ENCODE assay signal across 8 cellular contexts in genomic region chr16:88685156-88686061, GRCh38.
DNase-seq lines count a peak whose midpoint lies in the region; ATAC-seq and TF ChIP-seq lines count a peak whose summit lies in the region.

No MANE protein-coding gene starts in this region.

- peaks cover 28% of the 10 kb centered on the region for H3K4me1 Mint-ChIP-seq in memory B cell
- peaks cover 34% of the 10 kb centered on the region for H3K4me1 Mint-ChIP-seq in stimulated activated naive CD8-positive, alpha-beta T cell treated with anti-CD3 and anti-CD28 coated beads, Interleukin-15, Interleukin-2, amounts not matched to agents 100 ng/mL and 50 ng/mL, for 24 hours (ENCODE audit: low read depth)

- peak; percentile 76 for DNase-seq in AG08395 (ENCODE audit: low spot score)
- no peak for DNase-seq in HL-60 (ENCODE audit: low read depth in 1 of 2, low spot score in 1 of 2)
- DNase-seq in WERI-Rb-1: peak; percentile 31
- peak; percentile 36 for DNase-seq in dedifferentiated amniotic fluid mesenchymal stem cell (ENCODE audit: extremely low spot score)
- peak in 1 of 2 donors; percentile 68 for DNase-seq in memory B cell (ENCODE audit: low spot score in 2 of 2)
- DNase-seq in NCI-H146 (lab: John Stamatoyannopoulos, UW): no peak
- DNase-seq in HK-2 (ENCODE audit: unreplicated experiment): no peak

- H3K4me3 Mint-ChIP-seq in memory B cell: peak overlapping the region; percentile 88
- peak overlapping the region; percentile 72 for H3K4me3 Mint-ChIP-seq in stimulated activated naive CD8-positive, alpha-beta T cell treated with anti-CD3 and anti-CD28 coated beads, Interleukin-15, Interleukin-2, amounts not matched to agents 100 ng/mL and 50 ng/mL, for 24 hours

- H3K9me3 ChIP-seq in WERI-Rb-1 (ENCODE audit: severe bottlenecking): no peaks in the 10 kb centered on the region

- peak overlapping the region; percentile 64 for H3K4me3 ChIP-seq in HL-60 (replicated peaks; ENCODE audit: insufficient read depth, low read length)
- peak overlapping the region; percentile 51 for H3K4me3 ChIP-seq in WERI-Rb-1 (ENCODE audit: low read depth, low read length)

- H3K27me3 ChIP-seq in HL-60 (ENCODE audit: insufficient read depth, poor library complexity, severe bottlenecking) (no peaks in the 10 kb centered on the region), WERI-Rb-1 (ENCODE audit: insufficient read depth, low read depth, severe bottlenecking) (no peaks in the 10 kb centered on the region)

- peak; percentile 29 for TF ChIP-seq CTCF in HL-60 (IDR thresholded peaks at IDR 0.05; ENCODE audit: insufficient read depth, low read length)
- peak; percentile 52 for TF ChIP-seq CTCF in WERI-Rb-1 (IDR thresholded peaks at IDR 0.05; ENCODE audit: low read depth, low read length)

- H3K27me3 Mint-ChIP-seq in memory B cell: no peaks in the 10 kb centered on the region
- H3K27me3 Mint-ChIP-seq in stimulated activated naive CD8-positive, alpha-beta T cell treated with anti-CD3 and anti-CD28 coated beads, Interleukin-15, Interleukin-2, amounts not matched to agents 100 ng/mL and 50 ng/mL, for 24 hours: no peaks in the 10 kb centered on the region

- no peaks in the 10 kb centered on the region for H3K9me3 Mint-ChIP-seq in memory B cell
- no peaks in the 10 kb centered on the region for H3K9me3 Mint-ChIP-seq in stimulated activated naive CD8-positive, alpha-beta T cell treated with anti-CD3 and anti-CD28 coated beads, Interleukin-15, Interleukin-2, amounts not matched to agents 100 ng/mL and 50 ng/mL, for 24 hours

- H3K36me3 ChIP-seq in WERI-Rb-1: no peaks in the 10 kb centered on the region

- no peak overlapping the region for H3K27ac Mint-ChIP-seq in memory B cell
- no peak overlapping the region for H3K27ac Mint-ChIP-seq in stimulated activated naive CD8-positive, alpha-beta T cell treated with anti-CD3 and anti-CD28 coated beads, Interleukin-15, Interleukin-2, amounts not matched to agents 100 ng/mL and 50 ng/mL, for 24 hours

- H3K36me3 Mint-ChIP-seq in memory B cell: peaks cover 2% of the 10 kb centered on the region
- H3K36me3 Mint-ChIP-seq in stimulated activated naive CD8-positive, alpha-beta T cell treated with anti-CD3 and anti-CD28 coated beads, Interleukin-15, Interleukin-2, amounts not matched to agents 100 ng/mL and 50 ng/mL, for 24 hours (ENCODE audit: low read depth): no peaks in the 10 kb centered on the region

- peak overlapping the region; percentile 49 for H3K27ac ChIP-seq in HL-60 (replicated peaks)
- no peak overlapping the region for H3K27ac ChIP-seq in WERI-Rb-1

- ATAC-seq in memory B cell (ENCODE audit: low read depth): no peak

Comparison
In these comparisons a context has a peak if more than half of its experiments do, and no peak if none do; other contexts are left out.
1. DNase-seq: peak in AG08395 (single experiment), WERI-Rb-1 (single experiment) and dedifferentiated amniotic fluid mesenchymal stem cell (single experiment); none in HL-60 (0 of 2), NCI-H146 (single experiment) and HK-2 (single experiment).